Comparison of ENCODE assay signal across 13 cellular contexts in the genomic region with DNA sequence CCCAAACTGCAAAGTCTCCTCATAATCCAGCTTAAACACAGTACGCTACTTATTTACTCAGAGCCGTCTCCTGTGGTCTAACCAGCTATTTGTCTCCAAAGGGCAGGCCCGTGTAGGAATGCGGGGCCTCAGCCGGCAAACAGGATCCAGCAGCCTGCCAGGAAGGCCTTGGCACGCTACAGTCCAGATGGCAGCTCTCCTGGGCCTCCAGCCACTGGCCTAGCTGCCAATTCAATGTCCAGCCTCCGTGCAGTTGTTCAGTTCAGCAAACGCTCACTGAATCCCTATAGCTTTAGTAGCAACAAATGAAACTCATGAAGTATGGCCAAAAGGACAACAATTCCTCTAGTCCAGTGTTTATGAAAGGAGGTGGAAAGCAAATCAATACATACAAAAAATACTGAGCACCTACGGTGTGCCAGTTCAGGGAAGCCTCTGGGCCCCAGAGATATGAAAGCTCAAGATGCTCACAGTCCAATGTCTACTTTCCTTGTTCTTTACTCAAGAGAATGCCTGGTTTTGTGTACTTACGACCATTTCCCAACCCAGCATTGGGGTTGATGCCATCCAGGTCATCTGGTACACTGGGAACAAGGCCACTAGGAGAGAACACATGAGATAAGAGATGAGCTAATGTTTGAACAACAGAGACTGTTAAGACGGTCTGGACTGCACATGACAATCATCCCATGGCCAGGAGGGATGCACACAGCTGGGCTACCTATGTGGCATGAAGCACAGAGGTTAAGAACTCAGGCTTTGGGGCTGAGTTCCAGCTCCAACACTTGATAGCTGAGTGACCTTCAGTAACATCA. TPM values are rescaled to one million over a fixed set of nuclear protein-coding genes. Genes with fewer than 3 reads are reported as not detected.
DNase-seq lines count a peak whose midpoint lies in the region; ATAC-seq and TF ChIP-seq lines count a peak whose summit lies in the region.
"Had no signal": no experiment of that assay in that cellular context is flagged by ENCODE, and none has a peak within 500 bp of the region (broad histone marks: within the 10 kb centered on the region; RNA-seq: fewer than 3 reads in every experiment).

No MANE protein-coding gene starts in this region.

- TF ChIP-seq CTCF in foreskin fibroblast (IDR thresholded peaks at IDR 0.05; ENCODE audit: low read depth, low read length) = no peak
- TF ChIP-seq CTCF in nephron progenitor cell (IDR thresholded peaks at IDR 0.05) = no peak

- H3K27ac Mint-ChIP-seq in nephron progenitor cell (peak overlapping the region; percentile 37), T-helper 17 cell (no peak overlapping the region)
- H3K27ac Mint-ChIP-seq in activated naive CD4-positive, alpha-beta T cell treated with anti-CD3 and anti-CD28 coated beads, Interleukin-2, amount 10 ng/mL, durations not matched to agents 7 days and 5 days = no peak overlapping the region
- H3K27ac Mint-ChIP-seq: activated CD4-positive, alpha-beta memory T cell treated with anti-CD3 and anti-CD28 coated beads for 36 hours had no signal

- H3K27ac ChIP-seq in ACC112 (ENCODE audit: low read depth, low read length) = peak overlapping the region; percentile 18; the same call in 1 of the 2 replicates
- H3K27ac ChIP-seq: vagina had no signal

- H3K4me3 Mint-ChIP-seq in nephron progenitor cell = no peak overlapping the region
- no peak overlapping the region for H3K4me3 Mint-ChIP-seq in activated naive CD4-positive, alpha-beta T cell treated with anti-CD3 and anti-CD28 coated beads, Interleukin-2, amount 10 ng/mL, durations not matched to agents 7 days and 5 days
- no peak overlapping the region for H3K4me3 Mint-ChIP-seq in T-helper 17 cell
- H3K4me3 Mint-ChIP-seq: activated CD4-positive, alpha-beta memory T cell treated with anti-CD3 and anti-CD28 coated beads for 36 hours had no signal

- H3K36me3 Mint-ChIP-seq in nephron progenitor cell (ENCODE audit: low read depth) (peaks cover 46% of the 10 kb centered on the region), T-helper 17 cell (ENCODE audit: low read depth) (peaks cover 10% of the 10 kb centered on the region)
- peaks cover 48% of the 10 kb centered on the region for H3K36me3 Mint-ChIP-seq in activated naive CD4-positive, alpha-beta T cell treated with anti-CD3 and anti-CD28 coated beads, Interleukin-2, amount 10 ng/mL, durations not matched to agents 7 days and 5 days

- no peak overlapping the region for H3K4me3 ChIP-seq in ACC112 (ENCODE audit: low read depth, low read length)
- H3K4me3 ChIP-seq in foreskin fibroblast (ENCODE audit: low read depth in 1 of 2, low read length in 2 of 2) = no peak overlapping the region
- H3K4me3 ChIP-seq: vagina had no signal

- H3K9me3 Mint-ChIP-seq in nephron progenitor cell = no peaks in the 10 kb centered on the region
- H3K9me3 Mint-ChIP-seq in activated naive CD4-positive, alpha-beta T cell treated with anti-CD3 and anti-CD28 coated beads, Interleukin-2, amount 10 ng/mL, durations not matched to agents 7 days and 5 days = no peaks in the 10 kb centered on the region
- H3K9me3 Mint-ChIP-seq: activated CD4-positive, alpha-beta memory T cell treated with anti-CD3 and anti-CD28 coated beads for 36 hours had no signal

- peak; percentile 77 to 89 for DNase-seq in foreskin fibroblast
- DNase-seq in nephron progenitor cell = no peak
- DNase-seq in activated CD8-positive, alpha-beta memory T cell treated with anti-CD3 and anti-CD28 coated beads, Interleukin-2, amount 50 U/mL, for 48 hours = no peak
- DNase-seq in activated naive CD4-positive, alpha-beta T cell treated with anti-CD3 and anti-CD28 coated beads, Interleukin-2, amount 10 ng/mL, durations not matched to agents 7 days and 5 days = no peak
- DNase-seq in T-helper 17 cell = no peak
- DNase-seq: activated CD4-positive, alpha-beta memory T cell treated with anti-CD3 and anti-CD28 coated beads for 36 hours; AML-193; islet precursor cell; PC-3 had no signal

- H3K36me3 ChIP-seq in ACC112 (ENCODE audit: insufficient read depth, low read length) = peaks cover 16% of the 10 kb centered on the region

- H3K27me3 Mint-ChIP-seq in nephron progenitor cell (ENCODE audit: low read depth, poor library complexity) = no peaks in the 10 kb centered on the region
- H3K27me3 Mint-ChIP-seq in activated naive CD4-positive, alpha-beta T cell treated with anti-CD3 and anti-CD28 coated beads, Interleukin-2, amount 10 ng/mL, durations not matched to agents 7 days and 5 days = no peaks in the 10 kb centered on the region
- H3K27me3 Mint-ChIP-seq in T-helper 17 cell = no peaks in the 10 kb centered on the region
- H3K27me3 Mint-ChIP-seq: activated CD4-positive, alpha-beta memory T cell treated with anti-CD3 and anti-CD28 coated beads for 36 hours had no signal

- no peaks in the 10 kb centered on the region for H3K4me1 Mint-ChIP-seq in nephron progenitor cell
- peaks cover 9% of the 10 kb centered on the region for H3K4me1 Mint-ChIP-seq in activated naive CD4-positive, alpha-beta T cell treated with anti-CD3 and anti-CD28 coated beads, Interleukin-2, amount 10 ng/mL, durations not matched to agents 7 days and 5 days
- H3K4me1 Mint-ChIP-seq in T-helper 17 cell = peaks cover 22% of the 10 kb centered on the region

- CTCF ChIA-PET in activated naive CD4-positive, alpha-beta T cell treated with anti-CD3 and anti-CD28 coated beads, Interleukin-2, amount 10 ng/mL, durations not matched to agents 7 days and 5 days (lab: Charles Lee) = no interaction called here

- H3K9me3 ChIP-seq in T-helper 17 cell (ENCODE audit: control insufficient read depth, low read length, poor library complexity, severe bottlenecking) = no peaks in the 10 kb centered on the region
- H3K9me3 ChIP-seq: vagina had no signal

- no peaks in the 10 kb centered on the region for H3K27me3 ChIP-seq in ACC112 (ENCODE audit: insufficient read depth, low read length)
- H3K27me3 ChIP-seq: vagina had no signal

- H2AFZ ChIP-seq in ACC112 (ENCODE audit: low read length, unreplicated experiment) = no peak overlapping the region

- H3K79me2 ChIP-seq in ACC112 (ENCODE audit: control insufficient read depth, insufficient read depth, low read length, unreplicated experiment) = peaks cover 41% of the 10 kb centered on the region

- peaks cover 9% of the 10 kb centered on the region for H3K4me1 ChIP-seq in ACC112 (ENCODE audit: control insufficient read depth, insufficient read depth, low read length, unreplicated experiment)
- H3K4me1 ChIP-seq: vagina had no signal

- ATAC-seq in SK-N-SH treated with all-trans-retinoic acid at 6 μM for 48 hours (peak; percentile 85), T-helper 17 cell (no peak), HG03565 (IDR thresholded peaks at IDR 0.05; ENCODE audit: unreplicated experiment) (no peak)
- ATAC-seq: PC-3 had no signal

TF ChIP-seq in SK-N-SH treated with all-trans-retinoic acid at 6 μM for 48 hours, 23 proteins besides CTCF, POLR2A, EP300 and RAD21 (continues in another document):
- TF ChIP-seq GLIS3 (CRISPR knock-in tag; IDR thresholded peaks at IDR 0.05) (no peak), OSR1 (CRISPR knock-in tag; IDR thresholded peaks at IDR 0.05) (no peak), ISL1 (CRISPR knock-in tag; IDR thresholded peaks at IDR 0.05) (no peak), ARNTL (CRISPR knock-in tag; IDR thresholded peaks at IDR 0.05; ENCODE audit: borderline replicate concordance, low read depth) (no peak), CSDC2 (CRISPR knock-in tag; IDR thresholded peaks at IDR 0.05) (no peak), CREB5 (CRISPR knock-in tag; IDR thresholded peaks at IDR 0.05; ENCODE audit: low read depth) (no peak), PPARA (CRISPR knock-in tag; IDR thresholded peaks at IDR 0.05; ENCODE audit: borderline replicate concordance) (no peak), TOX (CRISPR knock-in tag; IDR thresholded peaks at IDR 0.05; ENCODE audit: borderline replicate concordance) (no peak), ZFP30 (CRISPR knock-in tag; IDR thresholded peaks at IDR 0.05) (no peak), TCF4 (CRISPR knock-in tag; IDR thresholded peaks at IDR 0.05; ENCODE audit: borderline replicate concordance) (no peak), SNAI2 (CRISPR knock-in tag; IDR thresholded peaks at IDR 0.05) (no peak), ZFP3 (CRISPR knock-in tag; IDR thresholded peaks at IDR 0.05) (no peak), ZNF70 (CRISPR knock-in tag; IDR thresholded peaks at IDR 0.05) (no peak), ZNF565 (CRISPR knock-in tag; conservative IDR thresholded peaks at IDR 0.05; ENCODE audit: low read depth) (no peak)
- TF ChIP-seq, protein P1, sequence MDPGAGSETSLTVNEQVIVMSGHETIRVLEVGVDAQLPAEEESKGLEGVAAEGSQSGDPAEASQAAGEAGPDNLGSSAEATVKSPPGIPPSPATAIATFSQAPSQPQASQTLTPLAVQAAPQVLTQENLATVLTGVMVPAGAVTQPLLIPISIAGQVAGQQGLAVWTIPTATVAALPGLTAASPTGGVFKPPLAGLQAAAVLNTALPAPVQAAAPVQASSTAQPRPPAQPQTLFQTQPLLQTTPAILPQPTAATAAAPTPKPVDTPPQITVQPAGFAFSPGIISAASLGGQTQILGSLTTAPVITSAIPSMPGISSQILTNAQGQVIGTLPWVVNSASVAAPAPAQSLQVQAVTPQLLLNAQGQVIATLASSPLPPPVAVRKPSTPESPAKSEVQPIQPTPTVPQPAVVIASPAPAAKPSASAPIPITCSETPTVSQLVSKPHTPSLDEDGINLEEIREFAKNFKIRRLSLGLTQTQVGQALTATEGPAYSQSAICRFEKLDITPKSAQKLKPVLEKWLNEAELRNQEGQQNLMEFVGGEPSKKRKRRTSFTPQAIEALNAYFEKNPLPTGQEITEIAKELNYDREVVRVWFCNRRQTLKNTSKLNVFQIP (CRISPR knock-in tag; IDR thresholded peaks at IDR 0.05; ENCODE audit: borderline replicate concordance, low read depth) = no peak

RNA-seq across cellular contexts. Expression of gene CDK5RAP2, which starts 8.3 kb away (rescaled TPM):
- 10 to 100 TPM; 59.5 to 68.1 TPM for total RNA-seq in T-helper 17 cell

Comparison
In these comparisons a context has a peak if more than half of its experiments do, and no peak if none do; other contexts are left out.
1. DNase-seq: peak in foreskin fibroblast (2 of 2); none in nephron progenitor cell (single experiment), activated CD8-positive, alpha-beta memory T cell treated with anti-CD3 and anti-CD28 coated beads, Interleukin-2, amount 50 U/mL, for 48 hours (single experiment), activated naive CD4-positive, alpha-beta T cell treated with anti-CD3 and anti-CD28 coated beads, Interleukin-2, amount 10 ng/mL, durations not matched to agents 7 days and 5 days (single experiment) and T-helper 17 cell (0 of 3).